ENCODE assay signal across 1 cellular context in genomic region chr20:32581839-32582658, GRCh38.
TF ChIP-seq lines count a peak whose summit lies in the region.

No MANE protein-coding gene starts in this region.

TF ChIP-seq in HepG2, 621 proteins besides CTCF, POLR2A, EP300 and RAD21 (continued from another document and continues in another):
- TF ChIP-seq ZNF687 (CRISPR knock-in tag; IDR thresholded peaks at IDR 0.05) (peak; percentile 79), TFE3 (CRISPR knock-in tag; IDR thresholded peaks at IDR 0.05) (peak; percentile 46; the same call in 1 of the 2 replicates), PREB (CRISPR knock-in tag; IDR thresholded peaks at IDR 0.05) (no peak), ZNF629 (CRISPR knock-in tag; conservative IDR thresholded peaks at IDR 0.05) (no peak; the same call in 1 of the 2 replicates), ZFX (CRISPR knock-in tag; IDR thresholded peaks at IDR 0.05; ENCODE audit: low read depth) (peak; percentile 74; the same call in 1 of the 2 replicates), HOMEZ (CRISPR knock-in tag; IDR thresholded peaks at IDR 0.05; ENCODE audit: low read depth) (no peak), ELK4 (CRISPR knock-in tag; IDR thresholded peaks at IDR 0.05; ENCODE audit: borderline replicate concordance) (no peak), TCF7L2 (IDR thresholded peaks at IDR 0.05; ENCODE audit: low read depth, low read length) (no peak), ZNF253 (CRISPR knock-in tag; IDR thresholded peaks at IDR 0.05; ENCODE audit: borderline replicate concordance) (peak; percentile 63; the same call in 1 of the 2 replicates), MTERF4 (CRISPR knock-in tag; IDR thresholded peaks at IDR 0.05) (no peak), ZNF333 (CRISPR knock-in tag; IDR thresholded peaks at IDR 0.05; ENCODE audit: borderline replicate concordance) (no peak; the same call in 1 of the 2 replicates), NR3C1 (CRISPR knock-in tag; IDR thresholded peaks at IDR 0.05) (no peak), TRIM22 (IDR thresholded peaks at IDR 0.05) (no peak), CENPX (CRISPR knock-in tag; IDR thresholded peaks at IDR 0.05) (no peak), ZNF720 (CRISPR knock-in tag; IDR thresholded peaks at IDR 0.05) (no peak), ZNF564 (CRISPR knock-in tag; IDR thresholded peaks at IDR 0.05) (no peak), ZFP36 (IDR thresholded peaks at IDR 0.05; ENCODE audit: borderline replicate concordance, low read depth, low read length, partially characterized antibody) (no peak), ZNF20 (CRISPR knock-in tag; IDR thresholded peaks at IDR 0.05) (no peak), ARNT2 (CRISPR knock-in tag; IDR thresholded peaks at IDR 0.05; ENCODE audit: low read depth) (no peak; the same call in 1 of the 2 replicates), LRRFIP1 (CRISPR knock-in tag; conservative IDR thresholded peaks at IDR 0.05) (no peak; the same call in 1 of the 2 replicates), IRF2 (CRISPR knock-in tag; IDR thresholded peaks at IDR 0.05) (no peak), ZNF567 (CRISPR knock-in tag; IDR thresholded peaks at IDR 0.05; ENCODE audit: borderline replicate concordance) (no peak), CEBPB (IDR thresholded peaks at IDR 0.05; ENCODE audit: borderline replicate concordance, low read depth, low read length) (no peak), MXD4 (CRISPR knock-in tag; IDR thresholded peaks at IDR 0.05) (no peak), ZBTB43 (CRISPR knock-in tag; conservative IDR thresholded peaks at IDR 0.05) (no peak), BCLAF1 (IDR thresholded peaks at IDR 0.05) (no peak), GATAD1 (CRISPR knock-in tag; IDR thresholded peaks at IDR 0.05) (no peak; the same call in 1 of the 2 replicates), MXD1 (CRISPR knock-in tag; IDR thresholded peaks at IDR 0.05) (peak; percentile 69; the same call in 1 of the 2 replicates), HOXA3 (CRISPR knock-in tag; IDR thresholded peaks at IDR 0.05) (no peak; the same call in none of the 2 replicates), NCOA2 (CRISPR knock-in tag; IDR thresholded peaks at IDR 0.05) (no peak), PAF1 (CRISPR knock-in tag; IDR thresholded peaks at IDR 0.05) (no peak), CREBL2 (CRISPR knock-in tag; IDR thresholded peaks at IDR 0.05; ENCODE audit: borderline replicate concordance) (no peak), MATR3 (CRISPR knock-in tag; IDR thresholded peaks at IDR 0.05) (no peak)
